35 cellular contexts compared by ENCODE assay signal in genomic region chr1:53931523-53931922, GRCh38. TPM values are rescaled to one million over a fixed set of nuclear protein-coding genes. Genes with fewer than 3 reads are reported as not detected.
"Had no signal": no experiment of that assay in that cellular context is flagged by ENCODE, and none has a peak within 500 bp of the region (broad histone marks: within the 10 kb centered on the region; RNA-seq: fewer than 3 reads in every experiment).

No MANE protein-coding gene starts in this region.

- H3K9me3 ChIP-seq: ascending aorta, colonic mucosa had no signal

- FAIRE-seq: bronchial epithelial cell, endometrium had no signal

- H3K9me3 Mint-ChIP-seq: activated CD4-positive, alpha-beta T cell treated with anti-CD3 and anti-CD28 coated beads, Interleukin-2, amount 10 ng/mL, durations not matched to agents 24 days and 14 days; activated naive CD4-positive, alpha-beta T cell treated with anti-CD3 and anti-CD28 coated beads, Interleukin-2, amount 50 U/mL, for 72 hours had no signal

- H3K27ac ChIP-seq: ascending aorta, colonic mucosa, epithelial cell of prostate, esophagus squamous epithelium, WERI-Rb-1 had no signal

- H3K4me3 Mint-ChIP-seq: activated CD4-positive, alpha-beta memory T cell treated with anti-CD3 and anti-CD28 coated beads, Interleukin-2, amount 10 ng/mL, durations not matched to agents 7 days and 5 days; activated CD4-positive, alpha-beta T cell treated with anti-CD3 and anti-CD28 coated beads for 36 hours; activated CD4-positive, alpha-beta T cell treated with anti-CD3 and anti-CD28 coated beads, Interleukin-2, amount 10 ng/mL, durations not matched to agents 24 days and 14 days; activated naive CD4-positive, alpha-beta T cell treated with anti-CD3 and anti-CD28 coated beads, Interleukin-2, amount 10 ng/mL, durations not matched to agents 7 days and 5 days; activated naive CD8-positive, alpha-beta T cell treated with anti-CD3 and anti-CD28 coated beads, Interleukin-2, amount 10 ng/mL, durations not matched to agents 7 days and 5 days; activated T-cell treated with anti-CD3 and anti-CD28 coated beads, Interleukin-2, amount 50 U/mL, for 24 hours; activated T-cell treated with anti-CD3 and anti-CD28 coated beads, Interleukin-2, amount 50 U/mL, for 72 hours; brain; T-helper 17 cell; T-helper 2 cell treated with Interferon-gamma antibody and Interleukin-4, amounts not matched to agents 5 μg/mL and 100 μg/mL, for 36 hours had no signal

- H3K4me1 Mint-ChIP-seq: activated CD4-positive, alpha-beta T cell treated with anti-CD3 and anti-CD28 coated beads for 36 hours; activated naive CD4-positive, alpha-beta T cell treated with anti-CD3 and anti-CD28 coated beads, Interleukin-2, amount 10 ng/mL, durations not matched to agents 7 days and 5 days had no signal

- H3K27me3 ChIP-seq: ascending aorta, colonic mucosa, esophagus squamous epithelium had no signal

- H3K36me3 ChIP-seq: colonic mucosa had no signal

- H3K4me3 ChIP-seq: ascending aorta, colonic mucosa, esophagus squamous epithelium had no signal

- H3K27me3 Mint-ChIP-seq: activated CD4-positive, alpha-beta memory T cell treated with anti-CD3 and anti-CD28 coated beads, Interleukin-2, amount 10 ng/mL, durations not matched to agents 7 days and 5 days; activated CD4-positive, alpha-beta T cell treated with anti-CD3 and anti-CD28 coated beads for 36 hours; activated CD4-positive, alpha-beta T cell treated with anti-CD3 and anti-CD28 coated beads, Interleukin-2, amount 10 ng/mL, durations not matched to agents 24 days and 14 days; activated naive CD4-positive, alpha-beta T cell treated with anti-CD3 and anti-CD28 coated beads, Interleukin-2, amount 10 ng/mL, durations not matched to agents 7 days and 5 days; activated naive CD8-positive, alpha-beta T cell treated with anti-CD3 and anti-CD28 coated beads, Interleukin-2, amount 10 ng/mL, durations not matched to agents 7 days and 5 days; activated T-cell treated with anti-CD3 and anti-CD28 coated beads, Interleukin-2, amount 50 U/mL, for 24 hours; brain; T-helper 17 cell had no signal

- H3K4me1 ChIP-seq: ascending aorta, colonic mucosa, esophagus squamous epithelium had no signal

- DNase-seq: activated CD4-positive, alpha-beta memory T cell treated with anti-CD3 and anti-CD28 coated beads, Interleukin-2, amount 10 ng/mL, durations not matched to agents 7 days and 5 days; activated CD4-positive, alpha-beta T cell treated with anti-CD3 and anti-CD28 coated beads for 36 hours; activated CD4-positive, alpha-beta T cell treated with anti-CD3 and anti-CD28 coated beads, Interleukin-2, amount 10 ng/mL, durations not matched to agents 24 days and 14 days; activated CD4-positive, CD25-positive, alpha-beta regulatory T cell; activated CD4-positive, CD25-positive, alpha-beta regulatory T cell treated with anti-CD3 and anti-CD28 coated beads, Interleukin-2, amount 50 U/mL, for 72 hours; activated CD8-positive, alpha-beta memory T cell treated with anti-CD3 and anti-CD28 coated beads, Interleukin-2, amount 50 U/mL, for 48 hours; activated gamma-delta T cell; activated naive CD4-positive, alpha-beta T cell; activated naive CD4-positive, alpha-beta T cell treated with anti-CD3 and anti-CD28 coated beads, Interleukin-2, amount 10 ng/mL, durations not matched to agents 7 days and 5 days; activated naive CD8-positive, alpha-beta T cell treated with anti-CD3 and anti-CD28 coated beads, Interleukin-2, amount 10 ng/mL, durations not matched to agents 7 days and 5 days; activated T-cell treated with anti-CD3 and anti-CD28 coated beads for 4 hours; activated T-cell treated with anti-CD3 and anti-CD28 coated beads, Interleukin-2, amount 50 U/mL, for 24 hours; activated T-cell treated with anti-CD3 and anti-CD28 coated beads, Interleukin-2, amount 50 U/mL, for 72 hours; caudate nucleus; colonic mucosa; effector CD8-positive, alpha-beta T cell; esophagus squamous epithelium; foreskin melanocyte; head of caudate nucleus; T-helper 1 cell; T-helper 17 cell; T1000; WERI-Rb-1 had no signal

- H3K27ac Mint-ChIP-seq: activated CD4-positive, alpha-beta memory T cell treated with anti-CD3 and anti-CD28 coated beads, Interleukin-2, amount 10 ng/mL, durations not matched to agents 7 days and 5 days; activated CD4-positive, alpha-beta T cell treated with anti-CD3 and anti-CD28 coated beads for 36 hours; activated CD4-positive, alpha-beta T cell treated with anti-CD3 and anti-CD28 coated beads, Interleukin-2, amount 10 ng/mL, durations not matched to agents 24 days and 14 days; activated naive CD4-positive, alpha-beta T cell treated with anti-CD3 and anti-CD28 coated beads, Interleukin-2, amount 10 ng/mL, durations not matched to agents 7 days and 5 days; activated naive CD4-positive, alpha-beta T cell treated with anti-CD3 and anti-CD28 coated beads, Interleukin-2, amount 50 U/mL, for 72 hours; activated naive CD8-positive, alpha-beta T cell treated with anti-CD3 and anti-CD28 coated beads, Interleukin-2, amount 10 ng/mL, durations not matched to agents 7 days and 5 days; activated T-cell treated with anti-CD3 and anti-CD28 coated beads, Interleukin-2, amount 50 U/mL, for 24 hours; activated T-cell treated with anti-CD3 and anti-CD28 coated beads, Interleukin-2, amount 50 U/mL, for 72 hours; brain; T-helper 17 cell; T-helper 2 cell treated with Interferon-gamma antibody and Interleukin-4, amounts not matched to agents 5 μg/mL and 100 μg/mL, for 36 hours had no signal

- ATAC-seq: activated CD4-positive, alpha-beta T cell treated with anti-CD3 and anti-CD28 coated beads for 36 hours; activated naive CD4-positive, alpha-beta T cell treated with anti-CD3 and anti-CD28 coated beads, Interleukin-2, amount 50 U/mL, for 72 hours; activated T-cell treated with anti-CD3 and anti-CD28 coated beads, Interleukin-2, amount 50 U/mL, for 72 hours; T-helper 17 cell had no signal

RNA-seq across cellular contexts. Expression of gene IFT25, which starts 14.0 kb away (rescaled TPM):
- total RNA-seq: ascending aorta had no signal

RNA-seq across cellular contexts. Expression of gene DIO1, which starts 37.5 kb away (rescaled TPM):
- total RNA-seq: activated CD4-positive, alpha-beta memory T cell treated with anti-CD3 and anti-CD28 coated beads, Interleukin-2, amount 10 ng/mL, durations not matched to agents 7 days and 5 days; activated CD4-positive, alpha-beta T cell treated with anti-CD3 and anti-CD28 coated beads for 36 hours; activated CD4-positive, alpha-beta T cell treated with anti-CD3 and anti-CD28 coated beads, Interleukin-2, amount 10 ng/mL, durations not matched to agents 24 days and 14 days; activated naive CD4-positive, alpha-beta T cell treated with anti-CD3 and anti-CD28 coated beads, Interleukin-2, amount 50 U/mL, for 72 hours; activated naive CD8-positive, alpha-beta T cell treated with anti-CD3 and anti-CD28 coated beads, Interleukin-2, amount 10 ng/mL, durations not matched to agents 7 days and 5 days; activated T-cell treated with anti-CD3 and anti-CD28 coated beads, Interleukin-2, amount 50 U/mL, for 72 hours; ascending aorta; bronchial epithelial cell; chondrocyte; dermis microvascular lymphatic vessel endothelial cell; endothelial cell of umbilical vein; esophagus squamous epithelium; fibroblast of lung; fibroblast of villous mesenchyme; T-helper 17 cell had no signal
- polyA plus RNA-seq: endothelial cell of umbilical vein, fibroblast of lung had no signal
